In the genomic region with DNA sequence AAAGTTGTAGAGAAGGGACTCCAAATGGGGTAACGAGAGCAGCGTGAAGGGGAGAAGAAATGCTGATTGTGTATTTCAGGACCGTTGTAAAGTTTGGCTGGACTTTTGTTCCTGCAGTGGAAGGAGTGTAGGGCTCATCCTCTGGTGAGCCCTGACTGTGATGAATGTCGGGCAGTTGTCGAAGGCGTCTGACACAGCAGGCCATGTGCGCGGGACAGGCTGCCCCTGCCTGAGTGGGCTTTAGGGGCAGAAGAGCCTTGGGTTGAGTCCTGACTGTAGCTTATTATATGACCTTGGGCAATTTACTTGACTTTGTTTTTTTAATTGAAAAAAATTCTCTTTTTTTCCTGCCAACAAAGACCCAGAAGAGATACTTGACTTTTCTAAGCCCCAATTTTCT, we compare ENCODE assay signal across 15 cellular contexts.
"Had no signal": no experiment of that assay in that cellular context is flagged by ENCODE, and none has a peak within 500 bp of the region (broad histone marks: within the 10 kb centered on the region; RNA-seq: fewer than 3 reads in every experiment).

No MANE protein-coding gene starts in this region.

- H3K27me3 Mint-ChIP-seq: activated B cell treated with CpG ODN at 0.5 μM for 24 hours; activated CD4-positive, alpha-beta T cell treated with anti-CD3 and anti-CD28 coated beads, Interleukin-2, amount 10 ng/mL, durations not matched to agents 24 days and 14 days; stimulated activated naive CD8-positive, alpha-beta T cell treated with anti-CD3 and anti-CD28 coated beads, Interleukin-15, amount 100 ng/mL, for 72 hours had no signal

- ATAC-seq: gastroesophageal sphincter; mucosa of descending colon; stimulated activated naive CD8-positive, alpha-beta T cell treated with anti-CD3 and anti-CD28 coated beads, Interleukin-15, amount 100 ng/mL, for 72 hours; upper lobe of right lung had no signal

- H3K27ac Mint-ChIP-seq: activated B cell treated with CpG ODN at 0.5 μM for 24 hours; activated CD4-positive, alpha-beta T cell treated with anti-CD3 and anti-CD28 coated beads, Interleukin-2, amount 10 ng/mL, durations not matched to agents 24 days and 14 days had no signal

- DNase-seq: activated B cell treated with CpG ODN at 0.5 μM for 24 hours; activated CD4-positive, alpha-beta T cell treated with anti-CD3 and anti-CD28 coated beads, Interleukin-2, amount 10 ng/mL, durations not matched to agents 24 days and 14 days; activated gamma-delta T cell; activated T-cell treated with anti-CD3 and anti-CD28 coated beads, Interleukin-2, amount 50 U/mL, for 1 hour; central memory CD4-positive, alpha-beta T cell; cortex of kidney; effector CD8-positive, alpha-beta T cell; mucosa of descending colon; stimulated activated CD4-positive, alpha-beta T cell treated with anti-CD3 and anti-CD28 coated beads, Interleukin-2, amount 100 ng/mL, for 48 hours; stimulated activated naive CD8-positive, alpha-beta T cell treated with anti-CD3 and anti-CD28 coated beads, Interleukin-15, amount 100 ng/mL, for 72 hours; T-helper 1 cell; testis; upper lobe of right lung had no signal

- H3K9me3 Mint-ChIP-seq: activated B cell treated with CpG ODN at 0.5 μM for 24 hours; activated CD4-positive, alpha-beta T cell treated with anti-CD3 and anti-CD28 coated beads, Interleukin-2, amount 10 ng/mL, durations not matched to agents 24 days and 14 days; nephron; stimulated activated naive CD8-positive, alpha-beta T cell treated with anti-CD3 and anti-CD28 coated beads, Interleukin-15, amount 100 ng/mL, for 72 hours had no signal

- H3K4me3 Mint-ChIP-seq: activated B cell treated with CpG ODN at 0.5 μM for 24 hours; activated CD4-positive, alpha-beta T cell treated with anti-CD3 and anti-CD28 coated beads, Interleukin-2, amount 10 ng/mL, durations not matched to agents 24 days and 14 days; stimulated activated naive CD8-positive, alpha-beta T cell treated with anti-CD3 and anti-CD28 coated beads, Interleukin-15, amount 100 ng/mL, for 72 hours had no signal
